Comparison of ENCODE assay signal across 7 cellular contexts in the genomic region with DNA sequence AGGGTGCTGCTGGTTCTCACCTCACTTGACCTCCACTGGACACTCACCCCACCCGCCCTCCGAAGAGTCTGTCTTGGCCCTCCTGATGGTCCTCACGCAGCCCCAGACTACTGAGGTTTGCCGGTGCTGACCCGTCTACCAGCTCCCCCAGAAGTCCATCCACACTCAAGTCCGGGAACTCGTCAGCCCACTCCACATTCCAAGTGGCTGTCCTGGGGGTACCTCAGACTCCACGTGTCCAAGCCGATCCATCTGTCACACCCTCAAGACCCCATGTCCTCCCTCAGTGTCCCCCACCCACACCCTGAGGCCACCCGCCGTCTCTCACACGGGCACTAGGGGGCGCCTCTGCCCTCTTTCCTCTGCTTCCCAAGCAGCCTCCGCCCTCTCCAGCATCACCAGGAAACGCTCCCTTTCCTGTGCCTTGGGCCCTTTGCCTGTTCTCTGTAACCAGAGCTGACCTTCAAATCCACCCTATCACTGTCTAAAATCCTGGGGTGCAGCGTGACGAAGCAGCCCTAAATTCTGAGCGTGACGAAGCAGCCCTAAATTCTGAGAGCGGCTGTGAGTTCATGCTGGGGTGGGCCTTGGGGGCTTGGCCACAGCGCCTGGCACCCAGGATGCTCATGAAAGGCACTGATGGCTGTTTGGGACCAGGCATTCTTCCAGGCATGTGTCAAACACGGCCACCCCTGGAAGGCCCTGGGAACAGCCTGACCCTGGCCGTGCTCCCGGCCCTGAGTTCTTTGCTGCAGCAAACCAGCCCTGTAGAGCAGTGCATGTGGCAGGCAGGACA.
A peak's percentile ranks its signal among the peaks of the same experiment; 100 is the strongest.
DNase-seq lines count a peak whose midpoint lies in the region; ATAC-seq and TF ChIP-seq lines count a peak whose summit lies in the region.

No MANE protein-coding gene starts in this region.

- DNase-seq in ELR (ENCODE audit: low read depth) (peak; percentile 66), LHCN-M2 (ENCODE audit: low read depth) (peak; percentile 51), WTC11 (ENCODE audit: low spot score) (peak; percentile 88), fibroblast of pulmonary artery (ENCODE audit: low read depth) (peak; percentile 56), prostate gland (ENCODE audit: low spot score) (no peak)
- no peak for DNase-seq in effector CD8-positive, alpha-beta T cell (lab: John Stamatoyannopoulos, UW)

- ATAC-seq in WTC11 (peak; percentile 91), GM21526 (IDR thresholded peaks at IDR 0.05; ENCODE audit: low FRiP score, unreplicated experiment) (no peak)

- TF ChIP-seq CTCF in WTC11 (IDR thresholded peaks at IDR 0.05) (peak; percentile 92), fibroblast of pulmonary artery (IDR thresholded peaks at IDR 0.05; ENCODE audit: low read length, missing control alignments) (peak; percentile 73), prostate gland (IDR thresholded peaks at IDR 0.05) (peak in 3 of 4 experiments; percentile 9 to 51 (median 33))

- no peak overlapping the region for H3K4me3 Mint-ChIP-seq in WTC11

- H3K4me3 ChIP-seq in fibroblast of pulmonary artery (replicated peaks; ENCODE audit: low read depth, low read length) (no peak overlapping the region), prostate gland (no peak overlapping the region)

- CTCF ChIA-PET in WTC11 (lab: Charles Lee), result interaction anchor here (0.6 to 3.7 kb wide), 29 partner anchors 10 to 485 kb away, joined by 3 to 27 read pairs (median 4); partner anchors contain the start of gene UBAC1

- no peak overlapping the region for H3K27ac Mint-ChIP-seq in WTC11

- peaks cover 6% of the 10 kb centered on the region for H3K9me3 Mint-ChIP-seq in WTC11

- no peaks in the 10 kb centered on the region for H3K9me3 ChIP-seq in prostate gland

- H3K27me3 ChIP-seq in prostate gland (replicated peaks; ENCODE audit: insufficient read depth), result no peaks in the 10 kb centered on the region

- no peaks in the 10 kb centered on the region for H3K4me1 ChIP-seq in prostate gland (replicated peaks)

- no peaks in the 10 kb centered on the region for H3K36me3 ChIP-seq in prostate gland

- POLR2A ChIA-PET in WTC11 (lab: Charles Lee), result no interaction called here

- 32% methylated on average over 24 of the region's 24 CpGs for WGBS in prostate gland

- intact Hi-C loops in prostate gland (cut with DNase I), result no loop called here

- H3K27me3 Mint-ChIP-seq in WTC11 (ENCODE audit: low read depth), result no peaks in the 10 kb centered on the region

- no peaks in the 10 kb centered on the region for H3K36me3 Mint-ChIP-seq in WTC11

- no peak for TF ChIP-seq POLR2A in prostate gland (IDR thresholded peaks at IDR 0.05)

- H3K4me1 Mint-ChIP-seq in WTC11, result no peaks in the 10 kb centered on the region

- H3K27ac ChIP-seq in prostate gland, result no peak overlapping the region

TF ChIP-seq in WTC11, 78 proteins besides CTCF, POLR2A, EP300 and RAD21:
- TF ChIP-seq, protein P1, sequence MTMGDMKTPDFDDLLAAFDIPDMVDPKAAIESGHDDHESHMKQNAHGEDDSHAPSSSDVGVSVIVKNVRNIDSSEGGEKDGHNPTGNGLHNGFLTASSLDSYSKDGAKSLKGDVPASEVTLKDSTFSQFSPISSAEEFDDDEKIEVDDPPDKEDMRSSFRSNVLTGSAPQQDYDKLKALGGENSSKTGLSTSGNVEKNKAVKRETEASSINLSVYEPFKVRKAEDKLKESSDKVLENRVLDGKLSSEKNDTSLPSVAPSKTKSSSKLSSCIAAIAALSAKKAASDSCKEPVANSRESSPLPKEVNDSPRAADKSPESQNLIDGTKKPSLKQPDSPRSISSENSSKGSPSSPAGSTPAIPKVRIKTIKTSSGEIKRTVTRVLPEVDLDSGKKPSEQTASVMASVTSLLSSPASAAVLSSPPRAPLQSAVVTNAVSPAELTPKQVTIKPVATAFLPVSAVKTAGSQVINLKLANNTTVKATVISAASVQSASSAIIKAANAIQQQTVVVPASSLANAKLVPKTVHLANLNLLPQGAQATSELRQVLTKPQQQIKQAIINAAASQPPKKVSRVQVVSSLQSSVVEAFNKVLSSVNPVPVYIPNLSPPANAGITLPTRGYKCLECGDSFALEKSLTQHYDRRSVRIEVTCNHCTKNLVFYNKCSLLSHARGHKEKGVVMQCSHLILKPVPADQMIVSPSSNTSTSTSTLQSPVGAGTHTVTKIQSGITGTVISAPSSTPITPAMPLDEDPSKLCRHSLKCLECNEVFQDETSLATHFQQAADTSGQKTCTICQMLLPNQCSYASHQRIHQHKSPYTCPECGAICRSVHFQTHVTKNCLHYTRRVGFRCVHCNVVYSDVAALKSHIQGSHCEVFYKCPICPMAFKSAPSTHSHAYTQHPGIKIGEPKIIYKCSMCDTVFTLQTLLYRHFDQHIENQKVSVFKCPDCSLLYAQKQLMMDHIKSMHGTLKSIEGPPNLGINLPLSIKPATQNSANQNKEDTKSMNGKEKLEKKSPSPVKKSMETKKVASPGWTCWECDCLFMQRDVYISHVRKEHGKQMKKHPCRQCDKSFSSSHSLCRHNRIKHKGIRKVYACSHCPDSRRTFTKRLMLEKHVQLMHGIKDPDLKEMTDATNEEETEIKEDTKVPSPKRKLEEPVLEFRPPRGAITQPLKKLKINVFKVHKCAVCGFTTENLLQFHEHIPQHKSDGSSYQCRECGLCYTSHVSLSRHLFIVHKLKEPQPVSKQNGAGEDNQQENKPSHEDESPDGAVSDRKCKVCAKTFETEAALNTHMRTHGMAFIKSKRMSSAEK (CRISPR knock-in tag; IDR thresholded peaks at IDR 0.05; ENCODE audit: borderline replicate concordance), result no peak
- no peak for TF ChIP-seq NR3C1 (CRISPR knock-in tag; conservative IDR thresholded peaks at IDR 0.05; ENCODE audit: low read depth)
- no peak for TF ChIP-seq TP53 (CRISPR knock-in tag; IDR thresholded peaks at IDR 0.05)
- TF ChIP-seq NFYB (CRISPR knock-in tag; conservative IDR thresholded peaks at IDR 0.05; ENCODE audit: low read depth), result no peak
- TF ChIP-seq ZNF219 (CRISPR knock-in tag; IDR thresholded peaks at IDR 0.05; ENCODE audit: borderline replicate concordance), result no peak
- TF ChIP-seq ZNF671 (CRISPR knock-in tag; IDR thresholded peaks at IDR 0.05), result no peak
- no peak for TF ChIP-seq JUN (CRISPR knock-in tag; IDR thresholded peaks at IDR 0.05)
- TF ChIP-seq ATF6 (CRISPR knock-in tag; IDR thresholded peaks at IDR 0.05), result no peak
- no peak for TF ChIP-seq ZNF512 (CRISPR knock-in tag; IDR thresholded peaks at IDR 0.05; ENCODE audit: borderline replicate concordance)
- no peak for TF ChIP-seq CREM (CRISPR knock-in tag; IDR thresholded peaks at IDR 0.05)
- no peak for TF ChIP-seq E2F4 (CRISPR knock-in tag; IDR thresholded peaks at IDR 0.05; ENCODE audit: borderline replicate concordance, low read depth)
- no peak for TF ChIP-seq SP1 (CRISPR knock-in tag; conservative IDR thresholded peaks at IDR 0.05)

Comparison
In these comparisons a context has a peak if more than half of its experiments do, and no peak if none do; other contexts are left out.
1. DNase-seq: peak in ELR (single experiment), LHCN-M2 (single experiment), WTC11 (single experiment) and fibroblast of pulmonary artery (single experiment); none in prostate gland (single experiment) and effector CD8-positive, alpha-beta T cell (single experiment).
2. CTCF ChIP-seq: peak in every context shown above with its lines; median percentile 92 in WTC11; 73 in fibroblast of pulmonary artery; 33 in prostate gland.